ENCODE assay signal across 1 cellular context in the genomic region with DNA sequence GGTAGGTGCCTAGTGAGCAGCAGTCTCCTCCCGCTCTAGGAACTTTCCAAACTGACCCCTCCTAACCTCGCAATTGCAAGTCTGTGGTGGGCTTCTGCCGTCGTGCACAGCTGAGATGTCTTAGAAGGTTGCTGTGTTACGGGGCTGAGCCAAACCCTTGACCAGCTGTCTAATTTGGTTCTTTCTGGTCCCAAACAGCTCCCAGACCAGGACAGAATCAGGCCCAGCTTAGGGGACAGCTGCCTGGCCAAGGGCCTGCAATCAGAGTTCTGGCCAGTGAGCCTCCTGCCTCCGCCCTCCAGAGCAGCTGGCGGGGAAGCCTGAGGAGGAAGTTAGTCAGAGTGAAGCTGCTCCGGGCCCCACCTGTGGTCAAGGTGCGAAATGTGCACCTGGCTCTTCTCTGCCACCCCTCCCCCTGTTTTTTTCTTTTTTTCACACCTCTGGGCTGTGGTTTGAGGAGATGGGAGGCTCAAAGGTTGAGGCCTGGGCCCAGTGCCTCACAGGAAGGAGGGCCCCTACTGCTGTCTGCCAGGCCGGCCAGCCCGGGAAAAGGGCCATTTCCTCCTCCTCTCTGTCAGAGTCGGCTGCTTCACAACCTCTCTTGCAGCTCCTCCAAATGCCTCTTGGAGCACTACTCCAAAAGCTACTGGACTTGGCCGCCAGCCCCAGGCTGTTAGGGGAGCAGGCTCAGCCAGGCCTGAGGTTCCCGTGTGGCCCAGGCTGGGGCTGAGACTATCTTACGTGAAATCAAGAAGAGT.
TF ChIP-seq lines count a peak whose summit lies in the region.

No MANE protein-coding gene starts in this region.

TF ChIP-seq in GM12878, 131 proteins besides CTCF, POLR2A, EP300 and RAD21 (continued from another document and continues in another):
- TF ChIP-seq, protein P1, sequence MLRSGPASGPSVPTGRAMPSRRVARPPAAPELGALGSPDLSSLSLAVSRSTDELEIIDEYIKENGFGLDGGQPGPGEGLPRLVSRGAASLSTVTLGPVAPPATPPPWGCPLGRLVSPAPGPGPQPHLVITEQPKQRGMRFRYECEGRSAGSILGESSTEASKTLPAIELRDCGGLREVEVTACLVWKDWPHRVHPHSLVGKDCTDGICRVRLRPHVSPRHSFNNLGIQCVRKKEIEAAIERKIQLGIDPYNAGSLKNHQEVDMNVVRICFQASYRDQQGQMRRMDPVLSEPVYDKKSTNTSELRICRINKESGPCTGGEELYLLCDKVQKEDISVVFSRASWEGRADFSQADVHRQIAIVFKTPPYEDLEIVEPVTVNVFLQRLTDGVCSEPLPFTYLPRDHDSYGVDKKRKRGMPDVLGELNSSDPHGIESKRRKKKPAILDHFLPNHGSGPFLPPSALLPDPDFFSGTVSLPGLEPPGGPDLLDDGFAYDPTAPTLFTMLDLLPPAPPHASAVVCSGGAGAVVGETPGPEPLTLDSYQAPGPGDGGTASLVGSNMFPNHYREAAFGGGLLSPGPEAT (IDR thresholded peaks at IDR 0.05; ENCODE audit: low read depth): peak; percentile 94
- TF ChIP-seq, protein P2, sequence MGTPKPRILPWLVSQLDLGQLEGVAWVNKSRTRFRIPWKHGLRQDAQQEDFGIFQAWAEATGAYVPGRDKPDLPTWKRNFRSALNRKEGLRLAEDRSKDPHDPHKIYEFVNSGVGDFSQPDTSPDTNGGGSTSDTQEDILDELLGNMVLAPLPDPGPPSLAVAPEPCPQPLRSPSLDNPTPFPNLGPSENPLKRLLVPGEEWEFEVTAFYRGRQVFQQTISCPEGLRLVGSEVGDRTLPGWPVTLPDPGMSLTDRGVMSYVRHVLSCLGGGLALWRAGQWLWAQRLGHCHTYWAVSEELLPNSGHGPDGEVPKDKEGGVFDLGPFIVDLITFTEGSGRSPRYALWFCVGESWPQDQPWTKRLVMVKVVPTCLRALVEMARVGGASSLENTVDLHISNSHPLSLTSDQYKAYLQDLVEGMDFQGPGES (IDR thresholded peaks at IDR 0.05): no peak
- TF ChIP-seq, protein P3, sequence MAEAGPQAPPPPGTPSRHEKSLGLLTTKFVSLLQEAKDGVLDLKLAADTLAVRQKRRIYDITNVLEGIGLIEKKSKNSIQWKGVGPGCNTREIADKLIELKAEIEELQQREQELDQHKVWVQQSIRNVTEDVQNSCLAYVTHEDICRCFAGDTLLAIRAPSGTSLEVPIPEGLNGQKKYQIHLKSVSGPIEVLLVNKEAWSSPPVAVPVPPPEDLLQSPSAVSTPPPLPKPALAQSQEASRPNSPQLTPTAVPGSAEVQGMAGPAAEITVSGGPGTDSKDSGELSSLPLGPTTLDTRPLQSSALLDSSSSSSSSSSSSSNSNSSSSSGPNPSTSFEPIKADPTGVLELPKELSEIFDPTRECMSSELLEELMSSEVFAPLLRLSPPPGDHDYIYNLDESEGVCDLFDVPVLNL (IDR thresholded peaks at IDR 0.05; ENCODE audit: low read depth, low read length): no peak
- TF ChIP-seq, protein P4, sequence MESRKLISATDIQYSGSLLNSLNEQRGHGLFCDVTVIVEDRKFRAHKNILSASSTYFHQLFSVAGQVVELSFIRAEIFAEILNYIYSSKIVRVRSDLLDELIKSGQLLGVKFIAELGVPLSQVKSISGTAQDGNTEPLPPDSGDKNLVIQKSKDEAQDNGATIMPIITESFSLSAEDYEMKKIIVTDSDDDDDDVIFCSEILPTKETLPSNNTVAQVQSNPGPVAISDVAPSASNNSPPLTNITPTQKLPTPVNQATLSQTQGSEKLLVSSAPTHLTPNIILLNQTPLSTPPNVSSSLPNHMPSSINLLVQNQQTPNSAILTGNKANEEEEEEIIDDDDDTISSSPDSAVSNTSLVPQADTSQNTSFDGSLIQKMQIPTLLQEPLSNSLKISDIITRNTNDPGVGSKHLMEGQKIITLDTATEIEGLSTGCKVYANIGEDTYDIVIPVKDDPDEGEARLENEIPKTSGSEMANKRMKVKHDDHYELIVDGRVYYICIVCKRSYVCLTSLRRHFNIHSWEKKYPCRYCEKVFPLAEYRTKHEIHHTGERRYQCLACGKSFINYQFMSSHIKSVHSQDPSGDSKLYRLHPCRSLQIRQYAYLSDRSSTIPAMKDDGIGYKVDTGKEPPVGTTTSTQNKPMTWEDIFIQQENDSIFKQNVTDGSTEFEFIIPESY (IDR thresholded peaks at IDR 0.05): no peak
- TF ChIP-seq NFYA (IDR thresholded peaks at IDR 0.05; ENCODE audit: borderline replicate concordance, low read depth, low read length): no peak
- peak; percentile 64; the same call in 1 of the 2 replicates for TF ChIP-seq JUND (IDR thresholded peaks at IDR 0.05; ENCODE audit: low read depth, low read length)
- TF ChIP-seq ESRRA (IDR thresholded peaks at IDR 0.05; ENCODE audit: low read length): peak; percentile 73; the same call in 1 of the 2 replicates
- TF ChIP-seq, protein P5, sequence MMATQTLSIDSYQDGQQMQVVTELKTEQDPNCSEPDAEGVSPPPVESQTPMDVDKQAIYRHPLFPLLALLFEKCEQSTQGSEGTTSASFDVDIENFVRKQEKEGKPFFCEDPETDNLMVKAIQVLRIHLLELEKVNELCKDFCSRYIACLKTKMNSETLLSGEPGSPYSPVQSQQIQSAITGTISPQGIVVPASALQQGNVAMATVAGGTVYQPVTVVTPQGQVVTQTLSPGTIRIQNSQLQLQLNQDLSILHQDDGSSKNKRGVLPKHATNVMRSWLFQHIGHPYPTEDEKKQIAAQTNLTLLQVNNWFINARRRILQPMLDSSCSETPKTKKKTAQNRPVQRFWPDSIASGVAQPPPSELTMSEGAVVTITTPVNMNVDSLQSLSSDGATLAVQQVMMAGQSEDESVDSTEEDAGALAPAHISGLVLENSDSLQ (IDR thresholded peaks at IDR 0.05): no peak
- peak; percentile 99 for TF ChIP-seq IKZF1 (conservative IDR thresholded peaks at IDR 0.05)
- peak; percentile 85 for TF ChIP-seq MEF2B (IDR thresholded peaks at IDR 0.05; ENCODE audit: partially characterized antibody, poor library complexity, severe bottlenecking)
- TF ChIP-seq, protein P6, sequence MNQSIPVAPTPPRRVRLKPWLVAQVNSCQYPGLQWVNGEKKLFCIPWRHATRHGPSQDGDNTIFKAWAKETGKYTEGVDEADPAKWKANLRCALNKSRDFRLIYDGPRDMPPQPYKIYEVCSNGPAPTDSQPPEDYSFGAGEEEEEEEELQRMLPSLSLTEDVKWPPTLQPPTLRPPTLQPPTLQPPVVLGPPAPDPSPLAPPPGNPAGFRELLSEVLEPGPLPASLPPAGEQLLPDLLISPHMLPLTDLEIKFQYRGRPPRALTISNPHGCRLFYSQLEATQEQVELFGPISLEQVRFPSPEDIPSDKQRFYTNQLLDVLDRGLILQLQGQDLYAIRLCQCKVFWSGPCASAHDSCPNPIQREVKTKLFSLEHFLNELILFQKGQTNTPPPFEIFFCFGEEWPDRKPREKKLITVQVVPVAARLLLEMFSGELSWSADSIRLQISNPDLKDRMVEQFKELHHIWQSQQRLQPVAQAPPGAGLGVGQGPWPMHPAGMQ (IDR thresholded peaks at IDR 0.05; ENCODE audit: borderline replicate concordance): no peak
- TF ChIP-seq WRNIP1 (IDR thresholded peaks at IDR 0.05; ENCODE audit: borderline replicate concordance, low read depth, low read length): no peak
- TF ChIP-seq ZBED1 (IDR thresholded peaks at IDR 0.05; ENCODE audit: borderline replicate concordance): peak; percentile 4; the same call in 1 of the 2 replicates
- TF ChIP-seq, protein P7, sequence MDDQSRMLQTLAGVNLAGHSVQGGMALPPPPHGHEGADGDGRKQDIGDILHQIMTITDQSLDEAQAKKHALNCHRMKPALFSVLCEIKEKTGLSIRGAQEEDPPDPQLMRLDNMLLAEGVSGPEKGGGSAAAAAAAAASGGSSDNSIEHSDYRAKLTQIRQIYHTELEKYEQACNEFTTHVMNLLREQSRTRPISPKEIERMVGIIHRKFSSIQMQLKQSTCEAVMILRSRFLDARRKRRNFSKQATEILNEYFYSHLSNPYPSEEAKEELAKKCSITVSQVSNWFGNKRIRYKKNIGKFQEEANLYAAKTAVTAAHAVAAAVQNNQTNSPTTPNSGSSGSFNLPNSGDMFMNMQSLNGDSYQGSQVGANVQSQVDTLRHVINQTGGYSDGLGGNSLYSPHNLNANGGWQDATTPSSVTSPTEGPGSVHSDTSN (IDR thresholded peaks at IDR 0.05; ENCODE audit: insufficient replicate concordance, low read depth, low read length): no peak
- TF ChIP-seq, protein P8, sequence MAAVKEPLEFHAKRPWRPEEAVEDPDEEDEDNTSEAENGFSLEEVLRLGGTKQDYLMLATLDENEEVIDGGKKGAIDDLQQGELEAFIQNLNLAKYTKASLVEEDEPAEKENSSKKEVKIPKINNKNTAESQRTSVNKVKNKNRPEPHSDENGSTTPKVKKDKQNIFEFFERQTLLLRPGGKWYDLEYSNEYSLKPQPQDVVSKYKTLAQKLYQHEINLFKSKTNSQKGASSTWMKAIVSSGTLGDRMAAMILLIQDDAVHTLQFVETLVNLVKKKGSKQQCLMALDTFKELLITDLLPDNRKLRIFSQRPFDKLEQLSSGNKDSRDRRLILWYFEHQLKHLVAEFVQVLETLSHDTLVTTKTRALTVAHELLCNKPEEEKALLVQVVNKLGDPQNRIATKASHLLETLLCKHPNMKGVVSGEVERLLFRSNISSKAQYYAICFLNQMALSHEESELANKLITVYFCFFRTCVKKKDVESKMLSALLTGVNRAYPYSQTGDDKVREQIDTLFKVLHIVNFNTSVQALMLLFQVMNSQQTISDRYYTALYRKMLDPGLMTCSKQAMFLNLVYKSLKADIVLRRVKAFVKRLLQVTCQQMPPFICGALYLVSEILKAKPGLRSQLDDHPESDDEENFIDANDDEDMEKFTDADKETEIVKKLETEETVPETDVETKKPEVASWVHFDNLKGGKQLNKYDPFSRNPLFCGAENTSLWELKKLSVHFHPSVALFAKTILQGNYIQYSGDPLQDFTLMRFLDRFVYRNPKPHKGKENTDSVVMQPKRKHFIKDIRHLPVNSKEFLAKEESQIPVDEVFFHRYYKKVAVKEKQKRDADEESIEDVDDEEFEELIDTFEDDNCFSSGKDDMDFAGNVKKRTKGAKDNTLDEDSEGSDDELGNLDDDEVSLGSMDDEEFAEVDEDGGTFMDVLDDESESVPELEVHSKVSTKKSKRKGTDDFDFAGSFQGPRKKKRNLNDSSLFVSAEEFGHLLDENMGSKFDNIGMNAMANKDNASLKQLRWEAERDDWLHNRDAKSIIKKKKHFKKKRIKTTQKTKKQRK (IDR thresholded peaks at IDR 0.05; ENCODE audit: low read depth, low read length): no peak
- TF ChIP-seq, protein P9, sequence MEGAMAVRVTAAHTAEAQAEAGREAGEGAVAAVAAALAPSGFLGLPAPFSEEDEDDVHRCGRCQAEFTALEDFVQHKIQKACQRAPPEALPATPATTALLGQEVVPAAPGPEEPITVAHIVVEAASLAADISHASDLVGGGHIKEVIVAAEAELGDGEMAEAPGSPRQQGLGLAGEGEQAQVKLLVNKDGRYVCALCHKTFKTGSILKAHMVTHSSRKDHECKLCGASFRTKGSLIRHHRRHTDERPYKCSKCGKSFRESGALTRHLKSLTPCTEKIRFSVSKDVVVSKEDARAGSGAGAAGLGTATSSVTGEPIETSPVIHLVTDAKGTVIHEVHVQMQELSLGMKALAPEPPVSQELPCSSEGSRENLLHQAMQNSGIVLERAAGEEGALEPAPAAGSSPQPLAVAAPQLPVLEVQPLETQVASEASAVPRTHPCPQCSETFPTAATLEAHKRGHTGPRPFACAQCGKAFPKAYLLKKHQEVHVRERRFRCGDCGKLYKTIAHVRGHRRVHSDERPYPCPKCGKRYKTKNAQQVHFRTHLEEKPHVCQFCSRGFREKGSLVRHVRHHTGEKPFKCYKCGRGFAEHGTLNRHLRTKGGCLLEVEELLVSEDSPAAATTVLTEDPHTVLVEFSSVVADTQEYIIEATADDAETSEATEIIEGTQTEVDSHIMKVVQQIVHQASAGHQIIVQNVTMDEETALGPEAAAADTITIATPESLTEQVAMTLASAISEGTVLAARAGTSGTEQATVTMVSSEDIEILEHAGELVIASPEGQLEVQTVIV (IDR thresholded peaks at IDR 0.05; ENCODE audit: borderline replicate concordance, partially characterized antibody): no peak
- TF ChIP-seq, protein P10, sequence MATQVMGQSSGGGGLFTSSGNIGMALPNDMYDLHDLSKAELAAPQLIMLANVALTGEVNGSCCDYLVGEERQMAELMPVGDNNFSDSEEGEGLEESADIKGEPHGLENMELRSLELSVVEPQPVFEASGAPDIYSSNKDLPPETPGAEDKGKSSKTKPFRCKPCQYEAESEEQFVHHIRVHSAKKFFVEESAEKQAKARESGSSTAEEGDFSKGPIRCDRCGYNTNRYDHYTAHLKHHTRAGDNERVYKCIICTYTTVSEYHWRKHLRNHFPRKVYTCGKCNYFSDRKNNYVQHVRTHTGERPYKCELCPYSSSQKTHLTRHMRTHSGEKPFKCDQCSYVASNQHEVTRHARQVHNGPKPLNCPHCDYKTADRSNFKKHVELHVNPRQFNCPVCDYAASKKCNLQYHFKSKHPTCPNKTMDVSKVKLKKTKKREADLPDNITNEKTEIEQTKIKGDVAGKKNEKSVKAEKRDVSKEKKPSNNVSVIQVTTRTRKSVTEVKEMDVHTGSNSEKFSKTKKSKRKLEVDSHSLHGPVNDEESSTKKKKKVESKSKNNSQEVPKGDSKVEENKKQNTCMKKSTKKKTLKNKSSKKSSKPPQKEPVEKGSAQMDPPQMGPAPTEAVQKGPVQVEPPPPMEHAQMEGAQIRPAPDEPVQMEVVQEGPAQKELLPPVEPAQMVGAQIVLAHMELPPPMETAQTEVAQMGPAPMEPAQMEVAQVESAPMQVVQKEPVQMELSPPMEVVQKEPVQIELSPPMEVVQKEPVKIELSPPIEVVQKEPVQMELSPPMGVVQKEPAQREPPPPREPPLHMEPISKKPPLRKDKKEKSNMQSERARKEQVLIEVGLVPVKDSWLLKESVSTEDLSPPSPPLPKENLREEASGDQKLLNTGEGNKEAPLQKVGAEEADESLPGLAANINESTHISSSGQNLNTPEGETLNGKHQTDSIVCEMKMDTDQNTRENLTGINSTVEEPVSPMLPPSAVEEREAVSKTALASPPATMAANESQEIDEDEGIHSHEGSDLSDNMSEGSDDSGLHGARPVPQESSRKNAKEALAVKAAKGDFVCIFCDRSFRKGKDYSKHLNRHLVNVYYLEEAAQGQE (IDR thresholded peaks at IDR 0.05; ENCODE audit: low read depth, low read length): no peak
- TF ChIP-seq, protein P11, sequence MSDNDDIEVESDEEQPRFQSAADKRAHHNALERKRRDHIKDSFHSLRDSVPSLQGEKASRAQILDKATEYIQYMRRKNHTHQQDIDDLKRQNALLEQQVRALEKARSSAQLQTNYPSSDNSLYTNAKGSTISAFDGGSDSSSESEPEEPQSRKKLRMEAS (IDR thresholded peaks at IDR 0.05; ENCODE audit: low read depth, low read length): peak; percentile 20; the same call in 1 of the 2 replicates
- TF ChIP-seq SP1 (IDR thresholded peaks at IDR 0.05; ENCODE audit: low read depth, low read length): peak; percentile 69
- peak; percentile 95 for TF ChIP-seq NR2F1 (conservative IDR thresholded peaks at IDR 0.05)
- TF ChIP-seq GATAD2B (conservative IDR thresholded peaks at IDR 0.05; ENCODE audit: low read depth): peak; percentile 92
